Comparison of ENCODE assay signal across 8 cellular contexts in genomic region chr19:18193388-18194207, GRCh38. TPM values are rescaled to one million over a fixed set of nuclear protein-coding genes. Genes with fewer than 3 reads are reported as not detected.
DNase-seq lines count a peak whose midpoint lies in the region; ATAC-seq and TF ChIP-seq lines count a peak whose summit lies in the region.

No MANE protein-coding gene starts in this region.

- peak; percentile 15 for ATAC-seq in HG02840 (IDR thresholded peaks at IDR 0.05; ENCODE audit: low FRiP score, unreplicated experiment)
- ATAC-seq in activated T-cell treated with anti-CD3 and anti-CD28 coated beads, Interleukin-2, amount 50 U/mL, for 72 hours (replicated peaks in 1 of 2): no peak
- peak; percentile 0 for ATAC-seq in stimulated activated naive CD8-positive, alpha-beta T cell treated with anti-CD3 and anti-CD28 coated beads, Interleukin-15, Interleukin-2, amounts not matched to agents 100 U/mL and 50 U/mL, for 24 hours
- no peak for ATAC-seq in HG03175 (IDR thresholded peaks at IDR 0.05; ENCODE audit: unreplicated experiment)
- no peak for ATAC-seq in HG03520 (IDR thresholded peaks at IDR 0.05; ENCODE audit: unreplicated experiment)

- peaks cover 10% of the 10 kb centered on the region for H3K36me3 ChIP-seq in BE2C

- peak overlapping the region; percentile 83 for H3K4me3 ChIP-seq in BE2C (ENCODE audit: low read depth, low read length)
- H3K4me3 ChIP-seq in iPS-11a (ENCODE audit: low read depth, low read length): peak overlapping the region; percentile 75

- H3K27me3 Mint-ChIP-seq in activated T-cell treated with anti-CD3 and anti-CD28 coated beads, Interleukin-2, amount 50 U/mL, for 72 hours (ENCODE audit: low read depth): no peaks in the 10 kb centered on the region

- H3K27ac Mint-ChIP-seq in activated T-cell treated with anti-CD3 and anti-CD28 coated beads, Interleukin-2, amount 50 U/mL, for 72 hours: no peak overlapping the region

- peaks cover 0 to 1% of the 10 kb centered on the region in 2 donors for H3K36me3 Mint-ChIP-seq in activated T-cell treated with anti-CD3 and anti-CD28 coated beads, Interleukin-2, amount 50 U/mL, for 72 hours (ENCODE audit: insufficient read depth in 2 of 2)

- TF ChIP-seq CTCF in BE2C (IDR thresholded peaks at IDR 0.05; ENCODE audit: low read depth, low read length): no peak; the same call in 1 of the 2 replicates

- H3K4me1 Mint-ChIP-seq in activated T-cell treated with anti-CD3 and anti-CD28 coated beads, Interleukin-2, amount 50 U/mL, for 72 hours (ENCODE audit: low read depth): peaks cover 28% of the 10 kb centered on the region

- H3K27me3 ChIP-seq in BE2C: no peaks in the 10 kb centered on the region

- H3K9me3 Mint-ChIP-seq in activated T-cell treated with anti-CD3 and anti-CD28 coated beads, Interleukin-2, amount 50 U/mL, for 72 hours: no peaks in the 10 kb centered on the region

- H3K4me3 Mint-ChIP-seq in activated T-cell treated with anti-CD3 and anti-CD28 coated beads, Interleukin-2, amount 50 U/mL, for 72 hours: peak overlapping the region; percentile 88 to 93

- peaks cover 12% of the 10 kb centered on the region for H3K4me1 ChIP-seq in BE2C

- no peaks in the 10 kb centered on the region for H3K9me3 ChIP-seq in BE2C

- DNase-seq in BE2C (no peak), AML-193 (lab: John Stamatoyannopoulos, UW) (no peak)
- DNase-seq in activated T-cell treated with anti-CD3 and anti-CD28 coated beads, Interleukin-2, amount 50 U/mL, for 72 hours: no peak
- DNase-seq in stimulated activated naive CD8-positive, alpha-beta T cell treated with anti-CD3 and anti-CD28 coated beads, Interleukin-15, Interleukin-2, amounts not matched to agents 100 U/mL and 50 U/mL, for 24 hours: no peak

RNA-seq across cellular contexts. Expression of gene MPV17L2, which starts 0.6 kb away (rescaled TPM):
- polyA plus RNA-seq in BE2C (2012; ENCODE audit: insufficient read depth, insufficient read length, low read depth): 62.0 TPM
- 10 to 100 TPM in 1 of 2 donors, 1 to 10 TPM in 1; 9.8 to 10.1 TPM for total RNA-seq in activated T-cell treated with anti-CD3 and anti-CD28 coated beads, Interleukin-2, amount 50 U/mL, for 72 hours

RNA-seq across cellular contexts. Expression of gene RAB3A, which starts 10.2 kb away (rescaled TPM):
- polyA plus RNA-seq in BE2C (2012; ENCODE audit: insufficient read depth, insufficient read length, low read depth): 137 TPM
- 1 to 10 TPM; 1.8 to 1.9 TPM for total RNA-seq in activated T-cell treated with anti-CD3 and anti-CD28 coated beads, Interleukin-2, amount 50 U/mL, for 72 hours

RNA-seq across cellular contexts. Expression of gene IFI30, which starts 20.0 kb away (rescaled TPM):
- 12.4 TPM for polyA plus RNA-seq in BE2C (2012; ENCODE audit: insufficient read depth, insufficient read length, low read depth)
- 10 to 100 TPM; 10.2 to 11.4 TPM for total RNA-seq in activated T-cell treated with anti-CD3 and anti-CD28 coated beads, Interleukin-2, amount 50 U/mL, for 72 hours

RNA-seq across cellular contexts. Expression of gene PDE4C, which starts 32.6 kb away (rescaled TPM):
- polyA plus RNA-seq in BE2C (2012; ENCODE audit: insufficient read depth, insufficient read length, low read depth): 7.3 TPM
- total RNA-seq in activated T-cell treated with anti-CD3 and anti-CD28 coated beads, Interleukin-2, amount 50 U/mL, for 72 hours: under 1 TPM in 1 of 2 donors, not detected in 1; 0.10 TPM

RNA-seq across cellular contexts. Expression of gene PIK3R2, which starts 40.6 kb away (rescaled TPM):
- 181 TPM for polyA plus RNA-seq in BE2C (2012; ENCODE audit: insufficient read depth, insufficient read length, low read depth)
- 10 to 100 TPM; 13.3 to 15.4 TPM for total RNA-seq in activated T-cell treated with anti-CD3 and anti-CD28 coated beads, Interleukin-2, amount 50 U/mL, for 72 hours

Comparison
In these comparisons a context has a peak if more than half of its experiments do, and no peak if none do; other contexts are left out.
1. ATAC-seq: peak in HG02840 (single experiment) and stimulated activated naive CD8-positive, alpha-beta T cell treated with anti-CD3 and anti-CD28 coated beads, Interleukin-15, Interleukin-2, amounts not matched to agents 100 U/mL and 50 U/mL, for 24 hours (single experiment); none in activated T-cell treated with anti-CD3 and anti-CD28 coated beads, Interleukin-2, amount 50 U/mL, for 72 hours (0 of 2), HG03175 (single experiment) and HG03520 (single experiment).